ENCODE assay signal across 19 cellular contexts in the genomic region with DNA sequence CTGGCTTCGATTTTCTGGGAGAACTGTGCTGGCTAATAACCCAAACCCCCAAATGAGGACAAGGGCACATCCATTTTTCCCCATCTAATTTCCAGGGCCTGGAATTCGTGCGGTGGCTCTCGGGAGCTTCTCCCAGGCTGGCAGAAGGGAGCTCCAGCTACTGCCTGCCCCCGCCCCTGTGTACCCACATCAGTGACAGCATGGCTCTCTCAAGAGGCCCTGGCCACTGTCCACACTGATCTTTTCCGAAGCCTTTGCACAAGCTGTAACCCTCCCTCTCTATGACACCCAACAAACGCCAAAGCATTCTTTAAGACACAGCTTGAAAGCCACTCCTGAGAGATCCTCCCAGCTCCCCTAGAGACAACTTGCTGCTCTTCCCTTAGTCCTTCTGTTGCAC.
DNase-seq lines count a peak whose midpoint lies in the region; FAIRE-seq and TF ChIP-seq lines count a peak whose summit lies in the region.
"Had no signal": no experiment of that assay in that cellular context is flagged by ENCODE, and none has a peak within 500 bp of the region (broad histone marks: within the 10 kb centered on the region; RNA-seq: fewer than 3 reads in every experiment).

No MANE protein-coding gene starts in this region.

- H2AFZ ChIP-seq in H1 (ENCODE audit: low read length), result no peak overlapping the region
- H2AFZ ChIP-seq in neuronal stem cell (ENCODE audit: low read length), result no peak overlapping the region

- H3K4me3 ChIP-seq in WERI-Rb-1 (ENCODE audit: low read depth, low read length), result no peak overlapping the region
- no peak overlapping the region for H3K4me3 ChIP-seq in H1 (ENCODE audit: extremely low read depth in 1 of 4, insufficient read depth in 2 of 4, low read depth in 3 of 4, low read length in 4 of 4)
- H3K4me3 ChIP-seq in neuronal stem cell (ENCODE audit: low read length in 2 of 2), result no peak overlapping the region
- H3K4me3 ChIP-seq: A549 had no signal

- H3K79me1 ChIP-seq in H1 (ENCODE audit: low read depth, low read length), result no peaks in the 10 kb centered on the region
- no peaks in the 10 kb centered on the region for H3K79me1 ChIP-seq in neuronal stem cell (ENCODE audit: low read depth, low read length)

- H2BK5ac ChIP-seq in H1 (ENCODE audit: low read depth, low read length) (no peak overlapping the region), neuronal stem cell (ENCODE audit: low read length) (no peak overlapping the region)

- H3K4ac ChIP-seq in H1 (replicated peaks; ENCODE audit: insufficient read length, low read depth, low read length), result peak overlapping the region; percentile 14
- no peak overlapping the region for H3K4ac ChIP-seq in neuronal stem cell (ENCODE audit: low read length)

- H3K23ac ChIP-seq in H1 (ENCODE audit: insufficient read length), result no peak overlapping the region
- no peak overlapping the region for H3K23ac ChIP-seq in neuronal stem cell (ENCODE audit: low read depth, low read length, poor library complexity)

- H3K4me2 ChIP-seq in H1 (ENCODE audit: insufficient read depth in 1 of 2, low read depth in 2 of 2, low read length in 2 of 2) (no peak overlapping the region), neuronal stem cell (ENCODE audit: insufficient read depth, low read length, poor library complexity, severe bottlenecking) (no peak overlapping the region)
- H3K4me2 ChIP-seq: A549 had no signal

- DNase-seq in WERI-Rb-1 (peak; percentile 6), cerebellar cortex (ENCODE audit: low spot score) (peak; percentile 86), H1 (ENCODE audit: low read depth in 1 of 2, low spot score in 2 of 2) (no peak), neuronal stem cell (ENCODE audit: low spot score) (no peak), RPMI8226 (no peak), glomerular visceral epithelial cell (ENCODE audit: extremely low spot score) (no peak), ecto neural progenitor cell (ENCODE audit: low spot score) (no peak), SK-N-DZ (ENCODE audit: low spot score) (no peak)
- DNase-seq: BE2C; CD4-positive, alpha-beta memory T cell; COR-L47; DMS153; DND-41; GF-D8 had no signal

- no peak overlapping the region for H2BK120ac ChIP-seq in H1 (replicated peaks; ENCODE audit: low read depth, low read length)
- H2BK120ac ChIP-seq in neuronal stem cell (ENCODE audit: low read depth, low read length), result no peak overlapping the region

- H2AK5ac ChIP-seq in H1 (ENCODE audit: low read depth, low read length) (no peak overlapping the region), neuronal stem cell (ENCODE audit: low read depth, low read length) (no peak overlapping the region)

- peak overlapping the region; percentile 82; the same call in 1 of the 2 replicates for H2BK12ac ChIP-seq in H1 (ENCODE audit: low read depth, low read length)
- no peak overlapping the region for H2BK12ac ChIP-seq in neuronal stem cell (ENCODE audit: low read length)

- no peaks in the 10 kb centered on the region for H3K79me2 ChIP-seq in H1 (ENCODE audit: control insufficient read depth in 1 of 2, insufficient read depth in 2 of 2, low read length in 2 of 2)

- no peak for TF ChIP-seq POLR2A in H1 (IDR thresholded peaks at IDR 0.05; ENCODE audit: control extremely low read depth in 1 of 2, low read depth in 2 of 2, low read length in 2 of 2)

- H3K27me3 ChIP-seq in WERI-Rb-1 (ENCODE audit: insufficient read depth, low read depth, severe bottlenecking) (no peaks in the 10 kb centered on the region), H1 (replicated peaks in 1 of 4; ENCODE audit: control insufficient read depth in 3 of 4, extremely low read depth in 1 of 4, insufficient read depth in 3 of 4, low read length in 3 of 4) (peaks cover 0 to 24% (median 17%) of the 10 kb centered on the region in 4 experiments; a peak in 5 of 7 replicates), neuronal stem cell (ENCODE audit: control insufficient read depth in 3 of 3, insufficient read depth in 3 of 3, low read depth in 1 of 3, low read length in 3 of 3) (peaks cover 0 to 14% (median 0%) of the 10 kb centered on the region in 3 experiments)
- H3K27me3 ChIP-seq: BE2C had no signal

- no peak for TF ChIP-seq EP300 in H1 (IDR thresholded peaks at IDR 0.05; ENCODE audit: borderline replicate concordance in 1 of 2, low read depth in 2 of 2, low read length in 2 of 2)

- H3K14ac ChIP-seq in H1 (ENCODE audit: insufficient read length) (no peak overlapping the region), neuronal stem cell (ENCODE audit: low read length) (peak overlapping the region; percentile 9)

- H2BK15ac ChIP-seq in H1 (ENCODE audit: low read length), result 0 out of 2 replicates have a peak overlapping the region, but pooled peaks have one; percentile 0
- H2BK15ac ChIP-seq in neuronal stem cell (ENCODE audit: low read length), result no peak overlapping the region

- H3K9ac ChIP-seq in H1 (replicated peaks in 1 of 4; ENCODE audit: extremely low read depth in 1 of 4, low read depth in 3 of 4, low read length in 3 of 4) (no peak overlapping the region), neuronal stem cell (ENCODE audit: low read depth, low read length, poor library complexity) (no peak overlapping the region)

- POLR2A ChIA-PET in H1 (lab: Charles Lee; ENCODE audit: partially characterized antibody), result interaction anchor here (0.7 to 1.6 kb wide), 8 partner anchors 9 to 500 kb away, joined by 3 to 4 read pairs (median 4); no protein-coding TSS in a partner anchor

- 86% methylated on average over 7 of the region's 7 CpGs; no CpG with 5 or more reads in 1 of the 2 experiments for WGBS in H1 (ENCODE audit: extremely low coverage in 1 of 2, insufficient coverage in 1 of 2, insufficient read length in 1 of 2, insufficient replicate concordance in 2 of 2, low coverage in 1 of 2, low lambda C conversion rate in 2 of 2, missing lambda C conversion rate in 1 of 2), 2 experiments
- WGBS in neuronal stem cell (ENCODE audit: extremely low coverage in 2 of 2, insufficient read length in 2 of 2, insufficient replicate concordance in 1 of 2), 2 donors, result no CpG with 5 or more reads among the region's 7 CpGs

- peak overlapping the region; percentile 15 for H4K91ac ChIP-seq in H1 (replicated peaks; ENCODE audit: insufficient read length, low read length)
- no peak overlapping the region for H4K91ac ChIP-seq in neuronal stem cell (ENCODE audit: low read depth, low read length, poor library complexity)

- no peaks in the 10 kb centered on the region for H4K20me1 ChIP-seq in H1 (replicated peaks in 1 of 2; ENCODE audit: control insufficient read depth in 1 of 2, insufficient read depth in 2 of 2, low read length in 2 of 2)

- H3K18ac ChIP-seq in H1 (ENCODE audit: extremely low read depth, low read length), result peak overlapping the region; percentile 21; the same call in 1 of the 2 replicates
- H3K18ac ChIP-seq in neuronal stem cell (ENCODE audit: low read length), result peak overlapping the region; percentile 39

- H2BK20ac ChIP-seq in H1 (ENCODE audit: low read length), result peak overlapping the region; percentile 84; the same call in 1 of the 2 replicates

- peaks cover 0 to 13% (median 4%) of the 10 kb centered on the region in 4 experiments; a peak in 4 of 7 replicates for H3K4me1 ChIP-seq in H1 (replicated peaks in 1 of 4; ENCODE audit: control insufficient read depth in 3 of 4, insufficient read depth in 4 of 4, low read length in 3 of 4)
- H3K4me1 ChIP-seq in neuronal stem cell (ENCODE audit: control insufficient read depth in 2 of 2, insufficient read depth in 1 of 2, low read depth in 1 of 2, low read length in 2 of 2), result peaks cover 2 to 3% of the 10 kb centered on the region in 2 donors
- H3K4me1 ChIP-seq: A549, BE2C had no signal

- H3K9me3 ChIP-seq in WERI-Rb-1 (ENCODE audit: severe bottlenecking), result no peaks in the 10 kb centered on the region
- H3K9me3 ChIP-seq in H1 (ENCODE audit: insufficient read depth in 2 of 2, low read depth in 1 of 2, low read length in 1 of 2), result no peaks in the 10 kb centered on the region
- H3K9me3 ChIP-seq in neuronal stem cell (replicated peaks in 1 of 2; ENCODE audit: control insufficient read depth in 2 of 2, insufficient read depth in 1 of 2, low read depth in 1 of 2, low read length in 2 of 2), result peaks cover 0 to 12% of the 10 kb centered on the region in 2 donors
- H3K9me3 ChIP-seq: A549, BE2C had no signal

- H4K8ac ChIP-seq in H1 (ENCODE audit: extremely low read depth, insufficient read depth, low read length), result no peak overlapping the region
- no peak overlapping the region for H4K8ac ChIP-seq in neuronal stem cell (ENCODE audit: low read depth, low read length)

- CTCF ChIA-PET in H1 (lab: Charles Lee; ENCODE audit: partially characterized antibody), result interaction anchor here (0.7 to 6.9 kb wide), 21 partner anchors 11 to 281 kb away, joined by 3 to 80 read pairs (median 5); no protein-coding TSS in a partner anchor

- H4K5ac ChIP-seq in H1 (ENCODE audit: insufficient read length, low read depth, low read length), result no peak overlapping the region

- H3K23me2 ChIP-seq in H1 (ENCODE audit: low read depth, low read length), result peaks cover 6% of the 10 kb centered on the region; the same call in 1 of the 2 replicates

- no peak for FAIRE-seq in H1 (lab: Jason Lieb, UNC)
- FAIRE-seq: A549, D721Med, H54, HTR-8/SVneo had no signal

- TF ChIP-seq CTCF in WERI-Rb-1 (IDR thresholded peaks at IDR 0.05; ENCODE audit: low read depth, low read length) (no peak), H1 (IDR thresholded peaks at IDR 0.05; ENCODE audit: control extremely low read depth in 1 of 3, insufficient read depth in 1 of 3, low read depth in 1 of 3, low read length in 3 of 3) (no peak)

- TF ChIP-seq RAD21 in H1 (IDR thresholded peaks at IDR 0.05 in 1 of 2, conservative IDR thresholded peaks at IDR 0.05 in 1 of 2; ENCODE audit: low read depth in 2 of 2, low read length in 2 of 2), result no peak

- H3K56ac ChIP-seq in H1 (replicated peaks; ENCODE audit: insufficient read length, low read depth, low read length), result no peak overlapping the region

- H3K27ac ChIP-seq in WERI-Rb-1 (no peak overlapping the region), H1 (ENCODE audit: low read depth, low read length) (no peak overlapping the region), neuronal stem cell (replicated peaks; ENCODE audit: low read length) (no peak overlapping the region)
- H3K27ac ChIP-seq: A549, C4-2B had no signal

- H3K36me3 ChIP-seq in WERI-Rb-1, result no peaks in the 10 kb centered on the region
- H3K36me3 ChIP-seq in H1 (ENCODE audit: control insufficient read depth in 2 of 4, insufficient read depth in 4 of 4, low read length in 3 of 4), result no peaks in the 10 kb centered on the region
- H3K36me3 ChIP-seq in neuronal stem cell (replicated peaks in 1 of 2; ENCODE audit: control insufficient read depth in 2 of 2, insufficient read depth in 2 of 2, low read length in 2 of 2), result no peaks in the 10 kb centered on the region
- H3K36me3 ChIP-seq: BE2C had no signal

TF ChIP-seq in H1, 55 proteins besides CTCF, POLR2A, EP300 and RAD21 (continues in another document):
- TF ChIP-seq POU5F1 (IDR thresholded peaks at IDR 0.05; ENCODE audit: low read depth, low read length) (no peak), EZH2 (IDR thresholded peaks at IDR 0.05; ENCODE audit: low read depth, low read length, severe bottlenecking) (no peak), SUZ12 (IDR thresholded peaks at IDR 0.05; ENCODE audit: low read length) (no peak), CBX5 (IDR thresholded peaks at IDR 0.05; ENCODE audit: low read depth, low read length) (no peak), RFX5 (IDR thresholded peaks at IDR 0.05; ENCODE audit: borderline replicate concordance, low read depth, low read length) (no peak), TEAD4 (IDR thresholded peaks at IDR 0.05; ENCODE audit: low read depth, low read length) (no peak)

Comparison
In these comparisons a context has a peak if more than half of its experiments do, and no peak if none do; other contexts are left out.
1. DNase-seq: peak in WERI-Rb-1 (single experiment) and cerebellar cortex (single experiment); none in H1 (0 of 2), neuronal stem cell (single experiment), RPMI8226 (single experiment), glomerular visceral epithelial cell (single experiment), ecto neural progenitor cell (single experiment) and SK-N-DZ (single experiment).